ENCODE assay signal across 1 cellular context in genomic region chr18:37507239-37507638, GRCh38.
TF ChIP-seq lines count a peak whose summit lies in the region.

No MANE protein-coding gene starts in this region.

TF ChIP-seq in H1, 55 proteins besides CTCF, POLR2A, EP300 and RAD21 (continued from another document):
- TF ChIP-seq RNF2 (IDR thresholded peaks at IDR 0.05; ENCODE audit: borderline replicate concordance, low read depth, low read length, missing control alignments, poor library complexity, severe bottlenecking), result no peak
- TF ChIP-seq BRCA1 (IDR thresholded peaks at IDR 0.05; ENCODE audit: low read depth, low read length), result no peak
- TF ChIP-seq GTF2F1 (IDR thresholded peaks at IDR 0.05; ENCODE audit: borderline replicate concordance, low read depth, low read length), result no peak
